ENCODE assay signal across 8 cellular contexts in the genomic region with DNA sequence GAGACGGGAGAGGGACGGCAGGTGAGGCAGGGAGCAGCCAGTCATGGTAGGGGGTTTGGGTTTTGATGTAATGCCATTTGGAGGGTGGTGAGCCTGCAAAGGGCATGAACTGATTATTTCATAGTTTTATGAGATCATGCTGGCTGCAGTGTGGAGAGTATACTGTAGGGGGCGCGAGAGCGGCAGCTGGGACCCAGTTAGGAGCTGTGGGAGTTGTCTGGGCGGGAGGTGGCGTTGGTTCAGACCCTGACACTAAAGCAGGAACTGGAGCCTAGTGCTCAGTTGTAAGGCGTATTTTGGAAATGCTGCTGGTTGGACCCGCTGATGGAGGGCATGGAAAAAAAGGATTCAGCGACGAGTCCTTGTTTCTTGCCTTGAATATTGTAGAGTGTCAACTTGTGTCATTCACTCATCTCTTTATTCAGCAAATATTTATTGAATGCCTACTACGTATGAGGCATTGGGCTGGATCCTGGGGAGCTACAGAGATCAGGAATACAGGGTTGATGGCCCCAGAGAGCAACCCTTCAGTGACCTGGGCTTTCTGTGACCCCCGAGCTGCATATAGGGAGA. TPM values are rescaled to one million over a fixed set of nuclear protein-coding genes. Genes with fewer than 3 reads are reported as not detected.
DNase-seq lines count a peak whose midpoint lies in the region; ATAC-seq and TF ChIP-seq lines count a peak whose summit lies in the region.

No MANE protein-coding gene starts in this region.

- CTCF ChIA-PET in naive thymus-derived CD4-positive, alpha-beta T cell (lab: Charles Lee) = interaction anchor here (0.7 to 5.3 kb wide), 29 partner anchors 8 to 283 kb away, joined by 3 to 91 read pairs (median 6); partner anchors contain the start of gene KDM8

- H3K4me1 ChIP-seq in NT2/D1 (ENCODE audit: insufficient read depth, insufficient read length) = no peaks in the 10 kb centered on the region
- H3K4me1 ChIP-seq in naive thymus-derived CD4-positive, alpha-beta T cell (ENCODE audit: control insufficient read depth in 2 of 2, insufficient read depth in 2 of 2, low read length in 2 of 2) = peaks cover 17 to 34% of the 10 kb centered on the region in 2 donors

- peak overlapping the region; percentile 51 to 95 (median 86) for H3K27ac Mint-ChIP-seq in naive thymus-derived CD4-positive, alpha-beta T cell
- H3K27ac Mint-ChIP-seq in stimulated activated memory B cell treated with anti-CD40 and anti-IgM and Interleukin-4, amounts not matched to agents 10 μg/mL and 1 μg/mL and 100 μg/mL, for 72 hours = peak overlapping the region; percentile 3

- H3K27ac ChIP-seq in naive thymus-derived CD4-positive, alpha-beta T cell (ENCODE audit: low read depth, low read length) = peak overlapping the region; percentile 19

- TF ChIP-seq CTCF in GM13976 (IDR thresholded peaks at IDR 0.05; ENCODE audit: borderline replicate concordance, control extremely low read depth, extremely low read depth, insufficient read depth, missing control alignments) (peak; percentile 94), epithelial cell of proximal tubule (conservative IDR thresholded peaks at IDR 0.05; ENCODE audit: low read depth, low read length) (peak; percentile 94)

- intact Hi-C loops in naive thymus-derived CD4-positive, alpha-beta T cell (cut with micrococcal nuclease) = loop anchor here (1.0 to 2.0 kb wide), 13 partner anchors 17 to 278 kb away; partner anchors contain the start of gene KDM8 (in 2 of the 2)

- H3K9me3 ChIP-seq in NT2/D1 (ENCODE audit: insufficient read depth, low read length) = no peaks in the 10 kb centered on the region
- no peaks in the 10 kb centered on the region for H3K9me3 ChIP-seq in naive thymus-derived CD4-positive, alpha-beta T cell (ENCODE audit: control insufficient read depth in 2 of 3, low read length in 3 of 3)

- no peaks in the 10 kb centered on the region for H3K36me3 ChIP-seq in NT2/D1 (ENCODE audit: insufficient read depth, insufficient read length, low read length)
- no peaks in the 10 kb centered on the region for H3K36me3 ChIP-seq in naive thymus-derived CD4-positive, alpha-beta T cell (ENCODE audit: control insufficient read depth in 2 of 3, insufficient read depth in 3 of 3, low read length in 3 of 3)

- POLR2A ChIA-PET in naive thymus-derived CD4-positive, alpha-beta T cell (lab: Charles Lee) = interaction anchor here (0.6 to 5.5 kb wide), 20 partner anchors 9 to 267 kb away, joined by 3 to 59 read pairs (median 6); partner anchors contain the start of gene KDM8

- DNase-seq in GM13976 (ENCODE audit: low spot score) (peak; percentile 87), NT2/D1 (ENCODE audit: low read depth, low spot score) (peak; percentile 68), epithelial cell of proximal tubule (ENCODE audit: low read depth) (no peak)
- peak; percentile 90 for DNase-seq in activated CD8-positive, alpha-beta memory T cell treated with anti-CD3 and anti-CD28 coated beads, Interleukin-2, amount 50 U/mL, for 4 hours
- DNase-seq in naive thymus-derived CD4-positive, alpha-beta T cell = peak; percentile 70 to 91 (median 84)

- H3K9me3 Mint-ChIP-seq in naive thymus-derived CD4-positive, alpha-beta T cell = peaks cover 0 to 5% (median 1%) of the 10 kb centered on the region in 11 donors
- no peaks in the 10 kb centered on the region for H3K9me3 Mint-ChIP-seq in stimulated activated memory B cell treated with anti-CD40 and anti-IgM and Interleukin-4, amounts not matched to agents 10 μg/mL and 1 μg/mL and 100 μg/mL, for 72 hours

- peak overlapping the region in 9 of 10 donors; percentile 5 to 56 (median 46) for H3K4me3 Mint-ChIP-seq in naive thymus-derived CD4-positive, alpha-beta T cell
- no peak overlapping the region for H3K4me3 Mint-ChIP-seq in stimulated activated memory B cell treated with anti-CD40 and anti-IgM and Interleukin-4, amounts not matched to agents 10 μg/mL and 1 μg/mL and 100 μg/mL, for 72 hours

- peaks cover 0 to 13% (median 0%) of the 10 kb centered on the region in 5 donors for H3K27me3 Mint-ChIP-seq in naive thymus-derived CD4-positive, alpha-beta T cell
- no peaks in the 10 kb centered on the region for H3K27me3 Mint-ChIP-seq in stimulated activated memory B cell treated with anti-CD40 and anti-IgM and Interleukin-4, amounts not matched to agents 10 μg/mL and 1 μg/mL and 100 μg/mL, for 72 hours

- no peaks in the 10 kb centered on the region for H3K27me3 ChIP-seq in NT2/D1 (ENCODE audit: insufficient read depth, insufficient read length)
- no peaks in the 10 kb centered on the region for H3K27me3 ChIP-seq in naive thymus-derived CD4-positive, alpha-beta T cell (ENCODE audit: control insufficient read depth in 2 of 2, insufficient read depth in 2 of 2, low read length in 2 of 2)

- H3K4me3 ChIP-seq in NT2/D1 (ENCODE audit: insufficient read length, low read depth) (no peak overlapping the region), epithelial cell of proximal tubule (ENCODE audit: low read depth, low read length) (no peak overlapping the region)
- H3K4me3 ChIP-seq in naive thymus-derived CD4-positive, alpha-beta T cell (ENCODE audit: low read length) = no peak overlapping the region

- ATAC-seq in HG03060 (IDR thresholded peaks at IDR 0.05; ENCODE audit: low read depth, unreplicated experiment) (peak; percentile 64), GM19455 (IDR thresholded peaks at IDR 0.05; ENCODE audit: unreplicated experiment) (no peak)
- peak; percentile 100 for ATAC-seq in naive thymus-derived CD4-positive, alpha-beta T cell
- peak; percentile 92 for ATAC-seq in stimulated activated memory B cell treated with anti-CD40 and anti-IgM and Interleukin-4, amounts not matched to agents 10 μg/mL and 1 μg/mL and 100 μg/mL, for 72 hours

- H3K4me1 Mint-ChIP-seq in naive thymus-derived CD4-positive, alpha-beta T cell = peaks cover 20 to 62% (median 48%) of the 10 kb centered on the region in 7 donors
- peaks cover 12% of the 10 kb centered on the region for H3K4me1 Mint-ChIP-seq in stimulated activated memory B cell treated with anti-CD40 and anti-IgM and Interleukin-4, amounts not matched to agents 10 μg/mL and 1 μg/mL and 100 μg/mL, for 72 hours

- H3K36me3 Mint-ChIP-seq in naive thymus-derived CD4-positive, alpha-beta T cell = peaks cover 0 to 2% (median 0%) of the 10 kb centered on the region in 5 donors
- no peaks in the 10 kb centered on the region for H3K36me3 Mint-ChIP-seq in stimulated activated memory B cell treated with anti-CD40 and anti-IgM and Interleukin-4, amounts not matched to agents 10 μg/mL and 1 μg/mL and 100 μg/mL, for 72 hours

- H3K9ac ChIP-seq in NT2/D1 (ENCODE audit: insufficient read length, low read depth) = no peak overlapping the region

- in situ Hi-C loops in GM13976 (cut with MboI; ENCODE audit: low sequenced_read_pairs, unreplicated experiment) = loop anchor here (10.0 kb wide), 2 partner anchors 195 to 275 kb away; no protein-coding TSS in a partner anchor

RNA-seq across cellular contexts. Expression of gene KDM8, which starts 23.7 kb away (rescaled TPM):
- 2.6 and 13.8 TPM in 2 replicates for total RNA-seq in epithelial cell of proximal tubule
- 10 to 100 TPM; 15.6 to 34.4 (median 19.0) TPM for total RNA-seq in naive thymus-derived CD4-positive, alpha-beta T cell
- 10 to 100 TPM in 1 of 2 donors, 1 to 10 TPM in 1; 10.0 to 15.4 TPM for polyA plus RNA-seq in naive thymus-derived CD4-positive, alpha-beta T cell
